ENCODE assay signal across 16 cellular contexts in the genomic region with DNA sequence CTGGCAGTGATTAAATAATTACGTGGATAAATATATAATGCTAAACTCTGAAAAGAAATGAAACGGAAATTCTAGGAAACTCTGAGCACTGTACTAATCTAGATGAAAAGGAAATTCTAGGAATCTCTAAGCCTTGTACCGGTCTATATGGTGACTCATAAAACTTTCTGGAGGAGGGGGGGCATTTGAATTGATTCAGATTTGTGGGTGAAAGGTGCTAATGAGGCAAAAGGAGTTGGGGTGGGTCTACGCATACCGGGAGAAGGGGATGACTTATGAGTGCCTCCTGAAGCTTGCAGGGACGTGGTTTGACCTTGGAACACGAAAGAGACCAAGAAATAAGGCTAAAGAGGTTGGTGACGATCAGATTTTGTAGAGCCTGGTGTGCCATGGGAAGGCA.
DNase-seq lines count a peak whose midpoint lies in the region; ATAC-seq and TF ChIP-seq lines count a peak whose summit lies in the region.
"Had no signal": no experiment of that assay in that cellular context is flagged by ENCODE, and none has a peak within 500 bp of the region (broad histone marks: within the 10 kb centered on the region; RNA-seq: fewer than 3 reads in every experiment).

No MANE protein-coding gene starts in this region.

- POLR2A ChIA-PET in activated CD4-positive, alpha-beta T cell treated with anti-CD3 and anti-CD28 coated beads for 36 hours (lab: Charles Lee): no interaction called here
- POLR2A ChIA-PET in activated naive CD8-positive, alpha-beta T cell treated with anti-CD3 and anti-CD28 coated beads, Interleukin-2, amount 10 ng/mL, durations not matched to agents 7 days and 5 days (lab: Charles Lee): no interaction called here

- CTCF ChIA-PET in activated CD4-positive, alpha-beta T cell treated with anti-CD3 and anti-CD28 coated beads for 36 hours (lab: Charles Lee): no interaction called here

- no peak for TF ChIP-seq CTCF in osteocyte (IDR thresholded peaks at IDR 0.05)

- no peak overlapping the region for H3K4me3 Mint-ChIP-seq in activated CD4-positive, alpha-beta T cell treated with anti-CD3 and anti-CD28 coated beads for 36 hours
- H3K4me3 Mint-ChIP-seq in activated naive CD8-positive, alpha-beta T cell treated with anti-CD3 and anti-CD28 coated beads, Interleukin-2, amount 10 ng/mL, durations not matched to agents 7 days and 5 days: peak overlapping the region; percentile 10
- no peak overlapping the region for H3K4me3 Mint-ChIP-seq in activated naive CD8-positive, alpha-beta T cell treated with anti-CD3 and anti-CD28 coated beads, Interleukin-2, amount 50 U/mL, for 24 hours
- H3K4me3 Mint-ChIP-seq in stimulated activated effector memory CD8-positive, alpha-beta T cell treated with anti-CD3 and anti-CD28 coated beads, Interleukin-12 subunit alpha, Interleukin-12 subunit beta, amount 100 ng/mL, for 72 hours: no peak overlapping the region
- no peak overlapping the region for H3K4me3 Mint-ChIP-seq in osteocyte (ENCODE audit: unreplicated experiment)
- H3K4me3 Mint-ChIP-seq: CD4-positive, alpha-beta T cell; GM23338; H9 had no signal

- intact Hi-C loops in activated CD4-positive, alpha-beta T cell treated with anti-CD3 and anti-CD28 coated beads for 36 hours (cut with DNase I, micrococcal nuclease): no loop called here

- H3K4me1 Mint-ChIP-seq in activated CD4-positive, alpha-beta T cell treated with anti-CD3 and anti-CD28 coated beads for 36 hours: peaks cover 4% of the 10 kb centered on the region
- H3K4me1 Mint-ChIP-seq in activated naive CD8-positive, alpha-beta T cell treated with anti-CD3 and anti-CD28 coated beads, Interleukin-2, amount 10 ng/mL, durations not matched to agents 7 days and 5 days: peaks cover 10% of the 10 kb centered on the region
- H3K4me1 Mint-ChIP-seq in activated naive CD8-positive, alpha-beta T cell treated with anti-CD3 and anti-CD28 coated beads, Interleukin-2, amount 50 U/mL, for 24 hours: peaks cover 6% of the 10 kb centered on the region
- peaks cover 9% of the 10 kb centered on the region for H3K4me1 Mint-ChIP-seq in stimulated activated effector memory CD8-positive, alpha-beta T cell treated with anti-CD3 and anti-CD28 coated beads, Interleukin-12 subunit alpha, Interleukin-12 subunit beta, amount 100 ng/mL, for 72 hours
- H3K4me1 Mint-ChIP-seq in osteocyte (ENCODE audit: unreplicated experiment): no peaks in the 10 kb centered on the region
- H3K4me1 Mint-ChIP-seq: GM23338, H9 had no signal

- peak; percentile 36 for ATAC-seq in activated CD4-positive, alpha-beta T cell treated with anti-CD3 and anti-CD28 coated beads for 36 hours
- ATAC-seq in activated naive CD8-positive, alpha-beta T cell treated with anti-CD3 and anti-CD28 coated beads, Interleukin-2, amount 10 ng/mL, durations not matched to agents 7 days and 5 days (ENCODE audit: low read depth): no peak
- no peak for ATAC-seq in activated naive CD8-positive, alpha-beta T cell treated with anti-CD3 and anti-CD28 coated beads, Interleukin-2, amount 50 U/mL, for 24 hours
- ATAC-seq in stimulated activated effector memory CD8-positive, alpha-beta T cell treated with anti-CD3 and anti-CD28 coated beads, Interleukin-12 subunit alpha, Interleukin-12 subunit beta, amount 100 ng/mL, for 72 hours: peak; percentile 71
- no peak for ATAC-seq in HG03097 (IDR thresholded peaks at IDR 0.05; ENCODE audit: low FRiP score, unreplicated experiment)
- ATAC-seq: GM23338 had no signal

- H3K27ac Mint-ChIP-seq in activated CD4-positive, alpha-beta T cell treated with anti-CD3 and anti-CD28 coated beads for 36 hours: no peak overlapping the region
- no peak overlapping the region for H3K27ac Mint-ChIP-seq in activated naive CD8-positive, alpha-beta T cell treated with anti-CD3 and anti-CD28 coated beads, Interleukin-2, amount 10 ng/mL, durations not matched to agents 7 days and 5 days
- no peak overlapping the region for H3K27ac Mint-ChIP-seq in activated naive CD8-positive, alpha-beta T cell treated with anti-CD3 and anti-CD28 coated beads, Interleukin-2, amount 50 U/mL, for 24 hours
- H3K27ac Mint-ChIP-seq in stimulated activated effector memory CD8-positive, alpha-beta T cell treated with anti-CD3 and anti-CD28 coated beads, Interleukin-12 subunit alpha, Interleukin-12 subunit beta, amount 100 ng/mL, for 72 hours: no peak overlapping the region
- no peak overlapping the region for H3K27ac Mint-ChIP-seq in osteocyte (ENCODE audit: unreplicated experiment)
- H3K27ac Mint-ChIP-seq: CD4-positive, alpha-beta T cell; GM23338; H9 had no signal

- H3K36me3 Mint-ChIP-seq in activated CD4-positive, alpha-beta T cell treated with anti-CD3 and anti-CD28 coated beads for 36 hours (ENCODE audit: low read depth): no peaks in the 10 kb centered on the region
- H3K36me3 Mint-ChIP-seq in activated naive CD8-positive, alpha-beta T cell treated with anti-CD3 and anti-CD28 coated beads, Interleukin-2, amount 10 ng/mL, durations not matched to agents 7 days and 5 days: peaks cover 6% of the 10 kb centered on the region
- H3K36me3 Mint-ChIP-seq in activated naive CD8-positive, alpha-beta T cell treated with anti-CD3 and anti-CD28 coated beads, Interleukin-2, amount 50 U/mL, for 24 hours (ENCODE audit: low read depth): no peaks in the 10 kb centered on the region
- H3K36me3 Mint-ChIP-seq in stimulated activated effector memory CD8-positive, alpha-beta T cell treated with anti-CD3 and anti-CD28 coated beads, Interleukin-12 subunit alpha, Interleukin-12 subunit beta, amount 100 ng/mL, for 72 hours: no peaks in the 10 kb centered on the region
- H3K36me3 Mint-ChIP-seq in osteocyte (ENCODE audit: unreplicated experiment): no peaks in the 10 kb centered on the region

- no peaks in the 10 kb centered on the region for H3K9me3 Mint-ChIP-seq in activated CD4-positive, alpha-beta T cell treated with anti-CD3 and anti-CD28 coated beads for 36 hours (ENCODE audit: low read depth)
- peaks cover 8% of the 10 kb centered on the region for H3K9me3 Mint-ChIP-seq in activated naive CD8-positive, alpha-beta T cell treated with anti-CD3 and anti-CD28 coated beads, Interleukin-2, amount 10 ng/mL, durations not matched to agents 7 days and 5 days
- H3K9me3 Mint-ChIP-seq in activated naive CD8-positive, alpha-beta T cell treated with anti-CD3 and anti-CD28 coated beads, Interleukin-2, amount 50 U/mL, for 24 hours: no peaks in the 10 kb centered on the region
- no peaks in the 10 kb centered on the region for H3K9me3 Mint-ChIP-seq in stimulated activated effector memory CD8-positive, alpha-beta T cell treated with anti-CD3 and anti-CD28 coated beads, Interleukin-12 subunit alpha, Interleukin-12 subunit beta, amount 100 ng/mL, for 72 hours
- H3K9me3 Mint-ChIP-seq in osteocyte (ENCODE audit: unreplicated experiment): no peaks in the 10 kb centered on the region
- H3K9me3 Mint-ChIP-seq: CD4-positive, alpha-beta T cell; GM23338 had no signal

- H3K27me3 Mint-ChIP-seq in activated CD4-positive, alpha-beta T cell treated with anti-CD3 and anti-CD28 coated beads for 36 hours: peaks cover 2% of the 10 kb centered on the region
- peaks cover 1% of the 10 kb centered on the region for H3K27me3 Mint-ChIP-seq in activated naive CD8-positive, alpha-beta T cell treated with anti-CD3 and anti-CD28 coated beads, Interleukin-2, amount 10 ng/mL, durations not matched to agents 7 days and 5 days
- H3K27me3 Mint-ChIP-seq in activated naive CD8-positive, alpha-beta T cell treated with anti-CD3 and anti-CD28 coated beads, Interleukin-2, amount 50 U/mL, for 24 hours: no peaks in the 10 kb centered on the region
- H3K27me3 Mint-ChIP-seq in osteocyte (ENCODE audit: unreplicated experiment): no peaks in the 10 kb centered on the region
- H3K27me3 Mint-ChIP-seq: CD4-positive, alpha-beta T cell had no signal

- DNase-seq in activated CD4-positive, alpha-beta T cell treated with anti-CD3 and anti-CD28 coated beads for 36 hours: no peak
- DNase-seq in activated CD4-positive, alpha-beta T cell treated with anti-CD3 and anti-CD28 coated beads, Interleukin-2, amount 50 U/mL, for 48 hours: no peak
- DNase-seq in activated naive CD8-positive, alpha-beta T cell treated with anti-CD3 and anti-CD28 coated beads, Interleukin-2, amount 10 ng/mL, durations not matched to agents 7 days and 5 days: no peak
- no peak for DNase-seq in activated naive CD8-positive, alpha-beta T cell treated with anti-CD3 and anti-CD28 coated beads, Interleukin-2, amount 50 U/mL, for 24 hours
- DNase-seq in OCI-M1 (lab: John Stamatoyannopoulos, UW): peak; percentile 33
- DNase-seq in stimulated activated effector memory CD8-positive, alpha-beta T cell treated with anti-CD3 and anti-CD28 coated beads, Interleukin-12 subunit alpha, Interleukin-12 subunit beta, amount 100 ng/mL, for 72 hours (ENCODE audit: low spot score in 2 of 2): no peak
- DNase-seq in osteocyte (ENCODE audit: extremely low spot score, unreplicated experiment): no peak
- DNase-seq: 8988T; ACHN; CD4-positive, alpha-beta T cell; DMS153; DMS79 treated with DMSO at 0.1 percent for 48 hours; GDM1; H9 had no signal

Comparison
In these comparisons a context has a peak if more than half of its experiments do, and no peak if none do; other contexts are left out.
1. ATAC-seq: peak in activated CD4-positive, alpha-beta T cell treated with anti-CD3 and anti-CD28 coated beads for 36 hours (single experiment) and stimulated activated effector memory CD8-positive, alpha-beta T cell treated with anti-CD3 and anti-CD28 coated beads, Interleukin-12 subunit alpha, Interleukin-12 subunit beta, amount 100 ng/mL, for 72 hours (single experiment); none in activated naive CD8-positive, alpha-beta T cell treated with anti-CD3 and anti-CD28 coated beads, Interleukin-2, amount 10 ng/mL, durations not matched to agents 7 days and 5 days (single experiment), activated naive CD8-positive, alpha-beta T cell treated with anti-CD3 and anti-CD28 coated beads, Interleukin-2, amount 50 U/mL, for 24 hours (single experiment) and HG03097 (single experiment).